In the genomic region with DNA sequence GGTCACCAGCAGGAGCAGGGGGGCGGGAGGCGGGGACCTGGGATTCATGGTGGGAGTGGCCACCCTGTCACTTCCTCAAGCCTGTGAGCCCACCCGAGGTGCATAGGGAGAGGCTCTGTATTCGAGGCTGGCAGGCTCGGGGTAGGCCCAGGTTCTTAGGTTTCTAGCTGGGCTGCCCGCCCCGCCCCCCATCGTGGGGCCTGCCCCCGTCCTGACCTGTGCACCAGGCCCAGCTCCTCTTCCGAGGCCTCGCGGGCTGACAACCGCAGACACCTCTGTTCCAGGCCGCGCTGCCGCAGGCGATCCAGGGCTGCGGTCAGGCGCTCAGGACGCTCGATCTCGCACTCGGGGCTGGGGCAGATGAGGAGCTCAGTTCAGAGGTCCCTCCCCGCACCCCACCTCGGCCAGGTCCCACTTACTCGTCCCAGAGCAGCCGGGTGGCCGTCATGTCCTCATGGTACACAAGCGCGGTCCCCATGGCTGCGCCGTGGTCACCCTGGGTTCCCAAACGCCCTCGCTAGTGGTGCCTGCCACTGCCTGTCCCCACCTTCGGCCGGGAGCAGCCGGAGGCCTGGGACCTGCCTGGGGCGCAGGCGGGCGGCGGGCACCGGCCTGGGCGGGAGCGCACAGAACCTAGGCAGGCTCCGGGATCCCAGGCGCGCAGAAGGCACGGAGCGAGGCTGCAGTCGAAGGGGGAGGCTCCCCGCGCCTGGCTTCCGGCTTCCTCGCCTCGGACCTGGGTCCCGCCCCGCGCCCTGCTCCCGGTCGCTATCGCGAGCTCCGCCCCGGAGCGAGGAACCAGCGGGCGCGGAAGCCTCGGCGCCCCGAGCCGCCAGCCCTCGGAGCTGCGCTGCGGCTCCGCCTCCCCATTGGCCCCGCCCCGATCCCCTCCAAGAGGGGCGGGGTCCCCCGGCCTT, we compare ENCODE assay signal across 8 cellular contexts. TPM values are rescaled to one million over a fixed set of nuclear protein-coding genes. Genes with fewer than 3 reads are reported as not detected.
DNase-seq lines count a peak whose midpoint lies in the region; ATAC-seq and TF ChIP-seq lines count a peak whose summit lies in the region.

A gene with protein sequence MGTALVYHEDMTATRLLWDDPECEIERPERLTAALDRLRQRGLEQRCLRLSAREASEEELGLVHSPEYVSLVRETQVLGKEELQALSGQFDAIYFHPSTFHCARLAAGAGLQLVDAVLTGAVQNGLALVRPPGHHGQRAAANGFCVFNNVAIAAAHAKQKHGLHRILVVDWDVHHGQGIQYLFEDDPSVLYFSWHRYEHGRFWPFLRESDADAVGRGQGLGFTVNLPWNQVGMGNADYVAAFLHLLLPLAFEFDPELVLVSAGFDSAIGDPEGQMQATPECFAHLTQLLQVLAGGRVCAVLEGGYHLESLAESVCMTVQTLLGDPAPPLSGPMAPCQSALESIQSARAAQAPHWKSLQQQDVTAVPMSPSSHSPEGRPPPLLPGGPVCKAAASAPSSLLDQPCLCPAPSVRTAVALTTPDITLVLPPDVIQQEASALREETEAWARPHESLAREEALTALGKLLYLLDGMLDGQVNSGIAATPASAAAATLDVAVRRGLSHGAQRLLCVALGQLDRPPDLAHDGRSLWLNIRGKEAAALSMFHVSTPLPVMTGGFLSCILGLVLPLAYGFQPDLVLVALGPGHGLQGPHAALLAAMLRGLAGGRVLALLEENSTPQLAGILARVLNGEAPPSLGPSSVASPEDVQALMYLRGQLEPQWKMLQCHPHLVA (minus strand): TSS at position 711 of the 917 bp plus-strand sequence. CDS start 233 bp downstream, at position 478.

- peak within 1 kb of the TSS; percentile 61 for H3K27ac Mint-ChIP-seq in activated naive CD8-positive, alpha-beta T cell

- H4K20me1 ChIP-seq in BLaER1 treated with 17β-estradiol and CSF1 and Interleukin-3, amounts not matched to agents 10 nM and 100 nM = peaks cover 5 to 91% (median 57%) of the 10 kb centered on the region in 11 experiments; a peak in 20 of 22 replicates

- H3K36me3 Mint-ChIP-seq in activated naive CD8-positive, alpha-beta T cell = no peaks in the 10 kb centered on the region

- H3K36me3 ChIP-seq in BLaER1 treated with 17β-estradiol and CSF1 and Interleukin-3, amounts not matched to agents 10 nM and 100 nM = peaks cover 14 to 72% (median 44%) of the 10 kb centered on the region in 11 experiments; a peak in 21 of 22 replicates
- peaks cover 9% of the 10 kb centered on the region for H3K36me3 ChIP-seq in HUES64 (ENCODE audit: insufficient read depth, low read length)
- peaks cover 6% of the 10 kb centered on the region for H3K36me3 ChIP-seq in cardiac muscle cell
- peaks cover 0 to 65% of the 10 kb centered on the region in 2 donors for H3K36me3 ChIP-seq in psoas muscle (ENCODE audit: insufficient read depth in 1 of 2, low read depth in 1 of 2)
- H3K36me3 ChIP-seq in uterus = no peaks in the 10 kb centered on the region

- H3K4me2 ChIP-seq in BLaER1 treated with 17β-estradiol and CSF1 and Interleukin-3, amounts not matched to agents 10 nM and 100 nM = peak within 1 kb of the TSS; percentile 96 to 100 (median 98)

- TF ChIP-seq CTCF in cardiac muscle cell (IDR thresholded peaks at IDR 0.05; ENCODE audit: low read depth, low read length) = no peak
- no peak for TF ChIP-seq CTCF in psoas muscle (IDR thresholded peaks at IDR 0.05)
- TF ChIP-seq CTCF in uterus (IDR thresholded peaks at IDR 0.05) = no peak

- intact Hi-C loops in psoas muscle (cut with DNase I) = loop anchor here (2.0 to 10.0 kb wide), 5 partner anchors 52 to 254 kb away; a partner anchor contains a TSS
- intact Hi-C loops in uterus (cut with DNase I; ENCODE audit: low total_unique reads) = loop anchor here (5.0 kb wide), 1 partner anchor 91 kb away; a partner anchor contains a TSS

- peak within 1 kb of the TSS; percentile 60 to 87 (median 81); a peak in 21 of 22 replicates for H3K27ac ChIP-seq in BLaER1 treated with 17β-estradiol and CSF1 and Interleukin-3, amounts not matched to agents 10 nM and 100 nM
- H3K27ac ChIP-seq in HUES64 (ENCODE audit: low read depth, low read length) (peak within 1 kb of the TSS; percentile 54; the same call in 1 of the 2 replicates), cardiac muscle cell (peak within 1 kb of the TSS; percentile 74), psoas muscle (peak within 1 kb of the TSS; percentile 63), uterus (peak within 1 kb of the TSS; percentile 70 to 77)

- no peaks in the 10 kb centered on the region for H3K27me3 Mint-ChIP-seq in activated naive CD8-positive, alpha-beta T cell

- peak; percentile 28 to 53 (median 45) for ATAC-seq in psoas muscle

- no peaks in the 10 kb centered on the region for H3K9me3 Mint-ChIP-seq in activated naive CD8-positive, alpha-beta T cell (ENCODE audit: low read depth)

- H3K4me3 ChIP-seq in BLaER1 treated with 17β-estradiol and CSF1 and Interleukin-3, amounts not matched to agents 10 nM and 100 nM = peak within 1 kb of the TSS; percentile 72 to 88 (median 82)
- H3K4me3 ChIP-seq in HUES64 (ENCODE audit: low read length) (peak within 1 kb of the TSS; percentile 72), cardiac muscle cell (peak within 1 kb of the TSS; percentile 82), psoas muscle (peak within 1 kb of the TSS; percentile 70), uterus (peak within 1 kb of the TSS; percentile 39 to 45)

- H3K4me1 Mint-ChIP-seq in activated naive CD8-positive, alpha-beta T cell (ENCODE audit: low read depth) = peaks cover 4% of the 10 kb centered on the region

- DNase-seq in GM19240 (ENCODE audit: insufficient read length, low spot score) (peak; percentile 81), SKM-1 (lab: John Stamatoyannopoulos, UW; ENCODE audit: unreplicated experiment) (peak; percentile 34), cardiac muscle cell (ENCODE audit: low read depth in 1 of 2, low spot score in 1 of 2) (peak; percentile 87 to 91), psoas muscle (peak; percentile 80 to 87), uterus (peak; percentile 66 to 78)

- H3K4me3 Mint-ChIP-seq in activated naive CD8-positive, alpha-beta T cell = peak within 1 kb of the TSS; percentile 81

- H3K4me1 ChIP-seq in BLaER1 treated with 17β-estradiol and CSF1 and Interleukin-3, amounts not matched to agents 10 nM and 100 nM = peaks cover 43 to 64% (median 50%) of the 10 kb centered on the region in 10 experiments
- H3K4me1 ChIP-seq in HUES64 (ENCODE audit: insufficient read depth, low read length) (no peaks in the 10 kb centered on the region), cardiac muscle cell (ENCODE audit: low read depth) (peaks cover 8% of the 10 kb centered on the region), psoas muscle (peaks cover 23% of the 10 kb centered on the region), uterus (peaks cover 6 to 16% of the 10 kb centered on the region in 2 donors)

- peak in 1 of 2 donors; percentile 33 for TF ChIP-seq POLR2A in uterus (IDR thresholded peaks at IDR 0.05)

- no peaks in the 10 kb centered on the region for H3K27me3 ChIP-seq in BLaER1 treated with 17β-estradiol and CSF1 and Interleukin-3, amounts not matched to agents 10 nM and 100 nM
- H3K27me3 ChIP-seq in HUES64 (ENCODE audit: insufficient read depth, low read length) = no peaks in the 10 kb centered on the region
- H3K27me3 ChIP-seq in cardiac muscle cell = no peaks in the 10 kb centered on the region
- H3K27me3 ChIP-seq in psoas muscle (ENCODE audit: insufficient read depth in 3 of 3, low read length in 2 of 3) = no peaks in the 10 kb centered on the region
- no peaks in the 10 kb centered on the region for H3K27me3 ChIP-seq in uterus

- 2% methylated on average over 80 of the region's 80 CpGs for WGBS in HUES64
- 1 to 2% (median 2%) methylated on average over 34 to 80 of the region's 80 CpGs for WGBS in psoas muscle, 3 donors

- H3K9me3 ChIP-seq in BLaER1 treated with 17β-estradiol and CSF1 and Interleukin-3, amounts not matched to agents 10 nM and 100 nM (replicated peaks in 1 of 11) = no peaks in the 10 kb centered on the region
- H3K9me3 ChIP-seq in HUES64 (ENCODE audit: insufficient read depth, low read depth, low read length) (no peaks in the 10 kb centered on the region), cardiac muscle cell (ENCODE audit: low read depth) (no peaks in the 10 kb centered on the region), psoas muscle (no peaks in the 10 kb centered on the region), uterus (no peaks in the 10 kb centered on the region)

- H3K9ac ChIP-seq in BLaER1 treated with 17β-estradiol and CSF1 and Interleukin-3, amounts not matched to agents 10 nM and 100 nM = peak within 1 kb of the TSS; percentile 82 to 90 (median 88)
- peak within 1 kb of the TSS; percentile 76 for H3K9ac ChIP-seq in HUES64 (ENCODE audit: low read depth, low read length)

RNA-seq across cellular contexts. Expression of the gene that starts here (rescaled TPM):
- 11.0 TPM for polyA plus RNA-seq in HUES64 (2013, experiment 1 of 2)
- 11.8 TPM for polyA plus RNA-seq in HUES64 (2013, experiment 2 of 2)
- total RNA-seq in cardiac muscle cell (28.4 and 57.3 TPM in 2 replicates), psoas muscle (10 to 100 TPM; 13.5 to 19.4 (median 15.3) TPM), uterus (10 to 100 TPM in 3 of 4 donors, 1 to 10 TPM in 1; 1.2 to 40.5 (median 20.6) TPM)
- polyA plus RNA-seq in cardiac muscle cell (19.8 and 20.8 TPM in 2 replicates), psoas muscle (1 to 10 TPM; 4.3 to 5.3 (median 5.1) TPM)

Comparison
In these comparisons a context has a peak if more than half of its experiments do, and no peak if none do; other contexts are left out.
1. Peak in every context shown above with its lines: DNase-seq, ATAC-seq, H3K4me3 ChIP-seq and H3K27ac ChIP-seq.
2. DNase-seq: peak in every context shown above with its lines; median percentile 89 in cardiac muscle cell; 84 in psoas muscle; 81 in GM19240; 72 in uterus; 34 in SKM-1.